ENCODE assay signal across 8 cellular contexts in genomic region chr12:82688035-82688501, GRCh38. TPM values are rescaled to one million over a fixed set of nuclear protein-coding genes. Genes with fewer than 3 reads are reported as not detected.
DNase-seq lines count a peak whose midpoint lies in the region; ATAC-seq and TF ChIP-seq lines count a peak whose summit lies in the region.

No MANE protein-coding gene starts in this region.

- peak overlapping the region; percentile 92 for H3K4me2 ChIP-seq in OCI-LY7 (ENCODE audit: low read length)

- peak overlapping the region; percentile 89 to 98 (median 94) for H3K4me3 Mint-ChIP-seq in naive B cell

- POLR2A ChIA-PET in OCI-LY7 (lab: Charles Lee): no interaction called here

- CTCF ChIA-PET in OCI-LY7 (lab: Charles Lee; ENCODE audit: unreplicated experiment): no interaction called here

- peak overlapping the region; percentile 79 for H3K4me3 ChIP-seq in OCI-LY7 (ENCODE audit: low read depth, low read length, poor library complexity, severe bottlenecking)

- peaks cover 0 to 1% (median 1%) of the 10 kb centered on the region in 3 donors for H3K27me3 Mint-ChIP-seq in naive B cell

- DNase-seq in SIG-M5 treated with dmso at 0.1 percent for 504 hours (lab: John Stamatoyannopoulos, UW; ENCODE audit: unreplicated experiment): peak; percentile 81
- DNase-seq in SIG-M5 (lab: John Stamatoyannopoulos, UW): no peak
- peak; percentile 44 for DNase-seq in OCI-LY7 (ENCODE audit: low spot score)
- peak; percentile 7 for DNase-seq in dermis blood vessel endothelial cell
- no peak for DNase-seq in naive B cell
- no peak for DNase-seq in NCI-H2196 (lab: John Stamatoyannopoulos, UW; ENCODE audit: unreplicated experiment)

- H3K36me3 Mint-ChIP-seq in naive B cell: no peaks in the 10 kb centered on the region

- H3K79me2 ChIP-seq in OCI-LY7 (ENCODE audit: insufficient read depth, low read depth, low read length): no peaks in the 10 kb centered on the region; the same call in 1 of the 2 replicates

- H3K4me1 ChIP-seq in OCI-LY7 (ENCODE audit: insufficient read depth, low read length, poor library complexity, severe bottlenecking): peaks cover 40% of the 10 kb centered on the region

- no TSS peak for BruUV-seq in OCI-LY7 (replicated peaks; lab: Mats Ljungman, UMichigan)

- intact Hi-C loops in OCI-LY7 (cut with micrococcal nuclease; ENCODE audit: unreplicated experiment): loop anchor here (5.0 to 10.0 kb wide), 3 partner anchors 319 to 1134 kb away; no protein-coding TSS in a partner anchor

- peak overlapping the region; percentile 45 for H3K27ac ChIP-seq in OCI-LY7 (ENCODE audit: low read depth, low read length, poor library complexity, severe bottlenecking)

- H3K36me3 ChIP-seq in OCI-LY7 (ENCODE audit: insufficient read depth, low read length): peaks cover 4% of the 10 kb centered on the region; the same call in 1 of the 2 replicates

- TF ChIP-seq CTCF in OCI-LY7 (conservative IDR thresholded peaks at IDR 0.05; ENCODE audit: low read length): peak; percentile 54; the same call in 1 of the 2 replicates

- H3K9me3 Mint-ChIP-seq in naive B cell: no peaks in the 10 kb centered on the region

- H3K9me3 ChIP-seq in OCI-LY7 (ENCODE audit: low read length): no peaks in the 10 kb centered on the region

- H3K27ac Mint-ChIP-seq in naive B cell: peak overlapping the region in 4 of 6 donors; percentile 67 to 93 (median 87)

- no peaks in the 10 kb centered on the region for H4K20me1 ChIP-seq in OCI-LY7 (ENCODE audit: insufficient read depth, low read length)

- no peaks in the 10 kb centered on the region for H3K9me2 ChIP-seq in OCI-LY7 (ENCODE audit: insufficient read depth, low read length)

- H2AFZ ChIP-seq in OCI-LY7 (ENCODE audit: low read length): peak overlapping the region; percentile 95

- ATAC-seq in naive B cell (ENCODE audit: low read depth in 2 of 2) (no peak), HG03175 (IDR thresholded peaks at IDR 0.05; ENCODE audit: unreplicated experiment) (no peak), HG02759 (IDR thresholded peaks at IDR 0.05; ENCODE audit: unreplicated experiment) (no peak)

- peaks cover 18 to 24% (median 20%) of the 10 kb centered on the region in 3 donors for H3K4me1 Mint-ChIP-seq in naive B cell

RNA-seq across cellular contexts. Expression of gene TMTC2, which starts 1.4 kb away (rescaled TPM):
- 8.1 and 8.4 TPM in 2 replicates for total RNA-seq in OCI-LY7 (2014; rRNA removed; shearing (Covaris generic))
- total RNA-seq in OCI-LY7 (2022) (5.6 and 6.2 TPM in 2 replicates), dermis blood vessel endothelial cell (13.0 and 17.9 TPM in 2 replicates)
- polyA plus RNA-seq in naive B cell (ENCODE audit: low read depth in 6 of 6): under 1 TPM in 3 of 6 donors, not detected in 3; 0.13 to 0.49 (median 0.17) TPM

Comparison
In these comparisons a context has a peak if more than half of its experiments do, and no peak if none do; other contexts are left out.
1. DNase-seq: peak in SIG-M5 treated with dmso at 0.1 percent for 504 hours (single experiment), OCI-LY7 (single experiment) and dermis blood vessel endothelial cell (single experiment); none in SIG-M5 (single experiment), naive B cell (single experiment) and NCI-H2196 (single experiment).